In the genomic region with DNA sequence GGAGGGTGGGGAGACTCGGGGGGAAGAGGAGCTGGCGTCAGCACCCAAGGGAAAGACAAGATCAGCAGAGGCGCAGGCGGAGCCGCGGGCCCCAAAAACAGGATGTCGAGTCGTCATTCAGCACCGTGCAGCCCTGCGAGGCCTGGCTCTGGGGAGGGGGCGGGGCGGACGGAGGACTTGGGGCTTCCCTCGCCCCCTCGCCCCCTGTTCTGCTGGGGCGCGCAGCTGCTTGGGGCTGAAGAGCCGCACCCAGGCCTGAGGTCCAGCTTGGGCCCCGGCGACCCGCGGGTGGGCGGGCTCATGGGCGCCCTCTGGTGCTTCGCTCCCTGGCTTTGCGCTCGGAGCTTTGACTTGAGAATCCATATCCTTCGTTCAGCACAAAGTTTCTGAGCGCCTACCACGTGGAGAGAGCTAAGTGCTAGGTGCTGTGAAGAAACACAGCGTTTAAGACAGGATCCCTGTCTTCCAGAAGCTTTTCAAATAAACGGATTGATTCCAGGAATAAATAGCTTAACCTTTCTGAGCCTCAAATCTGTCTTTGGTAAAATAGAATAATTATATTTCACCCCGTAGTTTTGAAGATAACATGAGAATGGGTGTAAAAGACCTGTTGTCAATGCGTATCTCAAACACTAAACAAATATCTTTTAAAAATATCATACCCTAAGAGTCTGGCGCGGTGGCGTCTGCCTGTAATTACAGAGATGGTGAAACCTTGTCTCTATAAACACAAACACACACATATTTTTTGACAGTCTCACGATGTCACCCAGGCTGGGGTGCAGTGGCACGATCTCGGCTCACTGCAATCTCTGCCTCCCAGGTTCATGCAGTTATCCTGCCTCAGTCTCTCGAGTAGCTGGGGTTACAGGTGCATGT, we compare ENCODE assay signal across 1 cellular context.
A peak's percentile ranks its signal among the peaks of the same experiment; 100 is the strongest.
TF ChIP-seq lines count a peak whose summit lies in the region.

No MANE protein-coding gene starts in this region.

TF ChIP-seq in HepG2, 621 proteins besides CTCF, POLR2A, EP300 and RAD21 (continued from another document and continues in another):
- TF ChIP-seq GATAD1 (CRISPR knock-in tag; IDR thresholded peaks at IDR 0.05) (peak; percentile 46), ZNF646 (CRISPR knock-in tag; IDR thresholded peaks at IDR 0.05) (no peak), ZBTB39 (CRISPR knock-in tag; IDR thresholded peaks at IDR 0.05) (0 out of 2 replicates have a peak, but pooled peaks have one; percentile 32), JUNB (CRISPR knock-in tag; IDR thresholded peaks at IDR 0.05; ENCODE audit: borderline replicate concordance) (no peak), YEATS2 (CRISPR knock-in tag; IDR thresholded peaks at IDR 0.05; ENCODE audit: borderline replicate concordance) (peak; percentile 64; the same call in 1 of the 2 replicates), POLR2AphosphoS2 (IDR thresholded peaks at IDR 0.05; ENCODE audit: low read depth, low read length) (no peak), MAFG (CRISPR knock-in tag; IDR thresholded peaks at IDR 0.05) (no peak), ZNF562 (CRISPR knock-in tag; IDR thresholded peaks at IDR 0.05; ENCODE audit: borderline replicate concordance) (no peak), CHD2 (IDR thresholded peaks at IDR 0.05; ENCODE audit: low read depth, low read length) (no peak), XBP1 (CRISPR knock-in tag; IDR thresholded peaks at IDR 0.05) (no peak), HOXD1 (CRISPR knock-in tag; IDR thresholded peaks at IDR 0.05) (no peak), AKNA (CRISPR knock-in tag; IDR thresholded peaks at IDR 0.05; ENCODE audit: borderline replicate concordance) (no peak), HNRNPUL1 (IDR thresholded peaks at IDR 0.05; ENCODE audit: low read depth, low read length) (no peak), LBX2 (CRISPR knock-in tag; IDR thresholded peaks at IDR 0.05; ENCODE audit: borderline replicate concordance) (no peak), ZNF292 (CRISPR knock-in tag; IDR thresholded peaks at IDR 0.05; ENCODE audit: borderline replicate concordance, low read depth) (no peak), ZNF746 (CRISPR knock-in tag; IDR thresholded peaks at IDR 0.05) (0 out of 2 replicates have a peak, but pooled peaks have one; percentile 38), PRPF4 (IDR thresholded peaks at IDR 0.05; ENCODE audit: low read depth, low read length, poor library complexity, severe bottlenecking) (no peak), ZNF816 (CRISPR knock-in tag; IDR thresholded peaks at IDR 0.05; ENCODE audit: borderline replicate concordance) (no peak), ZNF792 (CRISPR knock-in tag; IDR thresholded peaks at IDR 0.05) (peak; percentile 60; the same call in 1 of the 2 replicates), ZNF747 (CRISPR knock-in tag; IDR thresholded peaks at IDR 0.05; ENCODE audit: borderline replicate concordance) (no peak), ZBTB49 (CRISPR knock-in tag; IDR thresholded peaks at IDR 0.05; ENCODE audit: borderline replicate concordance) (no peak), MLXIP (CRISPR knock-in tag; IDR thresholded peaks at IDR 0.05; ENCODE audit: borderline replicate concordance) (no peak), MIER2 (CRISPR knock-in tag; IDR thresholded peaks at IDR 0.05) (peak; percentile 51; the same call in 1 of the 2 replicates), MXD3 (CRISPR knock-in tag; IDR thresholded peaks at IDR 0.05) (0 out of 2 replicates have a peak, but pooled peaks have one; percentile 33), ZNF343 (CRISPR knock-in tag; IDR thresholded peaks at IDR 0.05) (no peak), NRL (CRISPR knock-in tag; IDR thresholded peaks at IDR 0.05; ENCODE audit: borderline replicate concordance) (no peak), ZNF570 (CRISPR knock-in tag; IDR thresholded peaks at IDR 0.05; ENCODE audit: borderline replicate concordance) (no peak)
- TF ChIP-seq, protein P1, sequence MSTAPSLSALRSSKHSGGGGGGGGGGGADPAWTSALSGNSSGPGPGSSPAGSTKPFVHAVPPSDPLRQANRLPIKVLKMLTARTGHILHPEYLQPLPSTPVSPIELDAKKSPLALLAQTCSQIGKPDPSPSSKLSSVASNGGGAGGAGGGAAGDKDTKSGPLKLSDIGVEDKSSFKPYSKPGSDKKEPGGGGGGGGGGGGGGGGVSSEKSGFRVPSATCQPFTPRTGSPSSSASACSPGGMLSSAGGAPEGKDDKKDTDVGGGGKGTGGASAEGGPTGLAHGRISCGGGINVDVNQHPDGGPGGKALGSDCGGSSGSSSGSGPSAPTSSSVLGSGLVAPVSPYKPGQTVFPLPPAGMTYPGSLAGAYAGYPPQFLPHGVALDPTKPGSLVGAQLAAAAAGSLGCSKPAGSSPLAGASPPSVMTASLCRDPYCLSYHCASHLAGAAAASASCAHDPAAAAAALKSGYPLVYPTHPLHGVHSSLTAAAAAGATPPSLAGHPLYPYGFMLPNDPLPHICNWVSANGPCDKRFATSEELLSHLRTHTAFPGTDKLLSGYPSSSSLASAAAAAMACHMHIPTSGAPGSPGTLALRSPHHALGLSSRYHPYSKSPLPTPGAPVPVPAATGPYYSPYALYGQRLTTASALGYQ (CRISPR knock-in tag; IDR thresholded peaks at IDR 0.05) = no peak; the same call in 1 of the 2 replicates
